In the genomic region with DNA sequence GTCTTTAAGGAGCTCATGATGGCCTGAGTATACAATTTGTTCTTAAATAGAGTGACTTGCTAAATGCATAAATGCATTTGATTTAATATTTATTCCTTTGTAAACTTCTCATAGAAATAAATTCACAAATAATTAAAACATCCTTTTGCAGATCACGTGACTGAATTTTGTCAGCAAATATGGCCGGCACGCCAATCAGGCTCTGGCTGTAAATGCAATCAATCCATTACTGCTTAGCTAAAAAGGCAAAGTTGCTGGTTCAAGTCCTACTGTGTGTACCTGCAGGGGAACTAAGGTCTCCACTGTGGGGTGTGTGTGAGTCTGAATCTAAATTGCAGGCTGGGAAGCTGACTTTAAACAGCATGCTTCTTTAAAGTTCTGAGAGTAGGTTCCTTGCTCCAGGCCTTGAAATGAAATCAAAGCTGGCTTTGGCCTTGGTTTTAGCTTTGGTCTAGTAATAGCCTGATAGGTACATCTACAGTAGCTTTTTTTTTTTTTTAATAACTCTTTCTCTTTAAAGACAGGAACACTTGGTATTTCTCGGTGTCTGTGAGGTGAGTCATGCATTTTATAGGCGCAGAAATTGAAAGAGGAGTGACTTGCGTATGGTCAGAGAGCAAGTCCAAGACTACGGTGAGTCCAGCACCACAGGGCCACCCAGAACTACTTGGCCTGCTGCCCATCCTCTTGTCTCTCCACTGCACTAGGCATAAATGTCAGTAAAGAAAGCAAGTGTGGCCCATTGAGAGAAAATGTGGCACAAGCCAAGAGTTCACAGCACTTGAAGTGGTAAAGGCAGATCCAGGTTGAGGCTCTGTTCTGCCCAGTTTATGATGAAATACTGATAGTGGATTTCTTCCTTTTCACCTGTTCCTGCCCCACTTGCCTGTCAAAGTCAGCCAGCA, we compare ENCODE assay signal across 11 cellular contexts. TPM values are rescaled to one million over a fixed set of nuclear protein-coding genes. Genes with fewer than 3 reads are reported as not detected.
A peak's percentile ranks its signal among the peaks of the same experiment; 100 is the strongest.
DNase-seq lines count a peak whose midpoint lies in the region; ATAC-seq lines count a peak whose summit lies in the region.
"Had no signal": no experiment of that assay in that cellular context is flagged by ENCODE, and none has a peak within 500 bp of the region (broad histone marks: within the 10 kb centered on the region; RNA-seq: fewer than 3 reads in every experiment).

No MANE protein-coding gene starts in this region.

- ATAC-seq in GM21529 (IDR thresholded peaks at IDR 0.05; ENCODE audit: unreplicated experiment): no peak

- DNase-seq in AG08396 (ENCODE audit: low spot score) (peak; percentile 30), HS-5 (ENCODE audit: low read depth) (peak; percentile 79), adipocyte (ENCODE audit: low read depth) (peak; percentile 18), kidney tubule cell (ENCODE audit: low spot score) (peak; percentile 80), iPS-NIHi7 (ENCODE audit: extremely low spot score) (no peak)
- DNase-seq in CD4-positive, alpha-beta memory T cell: no peak
- no peak for DNase-seq in stimulated activated CD4-positive, alpha-beta T cell treated with anti-CD3 and anti-CD28 coated beads, Interleukin-4, amount 100 ng/mL, for 1 hour
- DNase-seq: CD4-positive, alpha-beta T cell; H7; stimulated activated naive CD4-positive, alpha-beta T cell had no signal

- no peaks in the 10 kb centered on the region for H3K27me3 Mint-ChIP-seq in CD4-positive, alpha-beta memory T cell
- H3K27me3 Mint-ChIP-seq: CD4-positive, alpha-beta T cell had no signal

- H3K4me3 Mint-ChIP-seq in CD4-positive, alpha-beta memory T cell: no peak overlapping the region
- H3K4me3 Mint-ChIP-seq: CD4-positive, alpha-beta T cell had no signal

- CTCF ChIA-PET in CD4-positive, alpha-beta memory T cell (lab: Charles Lee; ENCODE audit: partially characterized antibody): interaction anchor here (1.5 kb wide), 2 partner anchors 15 to 69 kb away, joined by 3 to 7 read pairs; no protein-coding TSS in a partner anchor

- H3K36me3 Mint-ChIP-seq in CD4-positive, alpha-beta memory T cell: no peaks in the 10 kb centered on the region

- H3K27ac ChIP-seq in CD4-positive, alpha-beta memory T cell (ENCODE audit: low read depth, low read length): no peak overlapping the region

- H3K9ac ChIP-seq in adipocyte (ENCODE audit: low read length): no peak overlapping the region

- no peak overlapping the region for H3K4me3 ChIP-seq in adipocyte (ENCODE audit: low read length)
- H3K4me3 ChIP-seq in CD4-positive, alpha-beta memory T cell (ENCODE audit: low read length in 2 of 2): no peak overlapping the region

- intact Hi-C loops in CD4-positive, alpha-beta memory T cell (cut with micrococcal nuclease): no loop called here

- H3K9me3 Mint-ChIP-seq in CD4-positive, alpha-beta memory T cell: no peaks in the 10 kb centered on the region
- H3K9me3 Mint-ChIP-seq: CD4-positive, alpha-beta T cell had no signal

- no peaks in the 10 kb centered on the region for H3K36me3 ChIP-seq in adipocyte (ENCODE audit: control insufficient read depth, insufficient read depth, low read length, severe bottlenecking)
- no peaks in the 10 kb centered on the region for H3K36me3 ChIP-seq in CD4-positive, alpha-beta memory T cell (ENCODE audit: insufficient read depth, low read length)

- H3K4me1 ChIP-seq in adipocyte (ENCODE audit: control insufficient read depth, insufficient read depth, low read length): peaks cover 19% of the 10 kb centered on the region
- no peaks in the 10 kb centered on the region for H3K4me1 ChIP-seq in CD4-positive, alpha-beta memory T cell (ENCODE audit: insufficient read depth, low read length)

- peaks cover 0 to 6% (median 3%) of the 10 kb centered on the region in 4 donors for H3K4me1 Mint-ChIP-seq in CD4-positive, alpha-beta memory T cell

- H3K27me3 ChIP-seq in adipocyte (replicated peaks; ENCODE audit: control insufficient read depth, insufficient read depth, low read length): no peaks in the 10 kb centered on the region
- no peaks in the 10 kb centered on the region for H3K27me3 ChIP-seq in CD4-positive, alpha-beta memory T cell (ENCODE audit: insufficient read depth, low read length)

- POLR2A ChIA-PET in CD4-positive, alpha-beta memory T cell (lab: Charles Lee; ENCODE audit: partially characterized antibody): no interaction called here

- no peaks in the 10 kb centered on the region for H3K9me3 ChIP-seq in adipocyte (ENCODE audit: control insufficient read depth, low read length)
- no peaks in the 10 kb centered on the region for H3K9me3 ChIP-seq in CD4-positive, alpha-beta memory T cell (ENCODE audit: control insufficient read depth in 1 of 2, low read length in 2 of 2)

- H3K27ac Mint-ChIP-seq in CD4-positive, alpha-beta memory T cell: peak overlapping the region in 1 of 7 donors; percentile 49
- H3K27ac Mint-ChIP-seq: CD4-positive, alpha-beta T cell had no signal

RNA-seq across cellular contexts. Expression of gene LYST, which starts 36.2 kb away (rescaled TPM):
- total RNA-seq in CD4-positive, alpha-beta memory T cell: 10 to 100 TPM; 32.8 to 35.2 TPM
- polyA plus RNA-seq in CD4-positive, alpha-beta memory T cell: 1 to 10 TPM; 4.2 to 9.1 TPM

Comparison
In these comparisons a context has a peak if more than half of its experiments do, and no peak if none do; other contexts are left out.
1. DNase-seq: peak in AG08396 (single experiment), HS-5 (single experiment), adipocyte (single experiment) and kidney tubule cell (single experiment); none in CD4-positive, alpha-beta memory T cell (0 of 5), stimulated activated CD4-positive, alpha-beta T cell treated with anti-CD3 and anti-CD28 coated beads, Interleukin-4, amount 100 ng/mL, for 1 hour (single experiment) and iPS-NIHi7 (single experiment).